1 cellular context compared by ENCODE assay signal in genomic region chr2:6418316-6418715, GRCh38.
TF ChIP-seq lines count a peak whose summit lies in the region.

No MANE protein-coding gene starts in this region.

TF ChIP-seq in GM23338, 12 proteins besides CTCF, POLR2A, EP300 and RAD21 (continued from another document):
- no peak for TF ChIP-seq REST (IDR thresholded peaks at IDR 0.05; ENCODE audit: unreplicated experiment)
- no peak for TF ChIP-seq STAT1 (IDR thresholded peaks at IDR 0.05; ENCODE audit: unreplicated experiment)
- no peak for TF ChIP-seq JUNB (IDR thresholded peaks at IDR 0.05; ENCODE audit: unreplicated experiment)
- no peak for TF ChIP-seq EZH2phosphoT487 (IDR thresholded peaks at IDR 0.05; ENCODE audit: unreplicated experiment)
- no peak for TF ChIP-seq ZNF331 (CRISPR knock-in tag; IDR thresholded peaks at IDR 0.05; ENCODE audit: low read depth)
- no peak for TF ChIP-seq EZH2 (IDR thresholded peaks at IDR 0.05; ENCODE audit: low read depth, unreplicated experiment)
- TF ChIP-seq ZNF462 (CRISPR knock-in tag; IDR thresholded peaks at IDR 0.05), result no peak
